Comparison of ENCODE assay signal across 17 cellular contexts in genomic region chr4:152997771-152998487, GRCh38.
DNase-seq lines count a peak whose midpoint lies in the region; ATAC-seq, FAIRE-seq and TF ChIP-seq lines count a peak whose summit lies in the region.
"Had no signal": no experiment of that assay in that cellular context is flagged by ENCODE, and none has a peak within 500 bp of the region (broad histone marks: within the 10 kb centered on the region; RNA-seq: fewer than 3 reads in every experiment).

No MANE protein-coding gene starts in this region.

- no peaks in the 10 kb centered on the region for H3K4me1 ChIP-seq in mucosa of descending colon (ENCODE audit: low read depth)
- H3K4me1 ChIP-seq: parathyroid adenoma had no signal

- no peaks in the 10 kb centered on the region for H3K9me3 ChIP-seq in mucosa of descending colon
- H3K9me3 ChIP-seq: tibial artery had no signal

- no peaks in the 10 kb centered on the region for H3K27me3 ChIP-seq in bronchial epithelial cell (ENCODE audit: control insufficient read depth, insufficient read depth, low read length)

- CTCF ChIA-PET in Calu3 (lab: Charles Lee): no interaction called here

- FAIRE-seq in bronchial epithelial cell (lab: Jason Lieb, UNC): peak; percentile 100

- H3K27ac Mint-ChIP-seq in Calu3 (ENCODE audit: unreplicated experiment): no peak overlapping the region
- H3K27ac Mint-ChIP-seq: mesothelial cell of epicardium, T-helper 17 cell had no signal

- intact Hi-C loops in Calu3 (cut with micrococcal nuclease; ENCODE audit: unreplicated experiment) (no loop called here), mucosa of descending colon (cut with DNase I, micrococcal nuclease) (no loop called here)

- H3K27me3 Mint-ChIP-seq in Calu3 (ENCODE audit: unreplicated experiment): peaks cover 13% of the 10 kb centered on the region

- TF ChIP-seq CTCF in Calu3 (IDR thresholded peaks at IDR 0.05; ENCODE audit: unreplicated experiment) (no peak), bronchial epithelial cell (IDR thresholded peaks at IDR 0.05; ENCODE audit: insufficient read depth, low read length, severe bottlenecking) (no peak), mucosa of descending colon (IDR thresholded peaks at IDR 0.05) (no peak)

- H3K9me3 Mint-ChIP-seq in Calu3 (ENCODE audit: low read depth, unreplicated experiment): no peaks in the 10 kb centered on the region
- H3K9me3 Mint-ChIP-seq: mesothelial cell of epicardium had no signal

- BruUV-seq in Calu3 (replicated peaks; lab: Mats Ljungman, UMichigan): no TSS peak

- DNase-seq in Calu3 (peak; percentile 5), LoVo (ENCODE audit: low spot score) (peak; percentile 16), bronchial epithelial cell (ENCODE audit: low read depth) (peak; percentile 99), mucosa of descending colon (no peak), activated gamma-delta T cell (lab: John Stamatoyannopoulos, UW) (no peak), midbrain (lab: John Stamatoyannopoulos, UW) (no peak)
- DNase-seq: activated CD4-positive, alpha-beta T cell treated with anti-CD3 and anti-CD28 coated beads, Interleukin-2, amount 50 U/mL, for 1 hour; AML-193; DMS153; MV-4-11; T-helper 17 cell; tibial artery had no signal

- ATAC-seq in mucosa of descending colon (peak; percentile 32), HG03460 (IDR thresholded peaks at IDR 0.05; ENCODE audit: unreplicated experiment) (no peak), HG03469 (IDR thresholded peaks at IDR 0.05; ENCODE audit: unreplicated experiment) (no peak)
- ATAC-seq: Panc1, T-helper 17 cell had no signal

- H3K4me1 Mint-ChIP-seq in Calu3 (ENCODE audit: low read depth, unreplicated experiment): peaks cover 25% of the 10 kb centered on the region

- H3K36me3 ChIP-seq in bronchial epithelial cell (ENCODE audit: control insufficient read depth, insufficient read depth, low read length) (no peaks in the 10 kb centered on the region), mucosa of descending colon (ENCODE audit: low read depth) (no peaks in the 10 kb centered on the region)
- H3K36me3 ChIP-seq: tibial artery had no signal

- no peak overlapping the region for H3K4me3 ChIP-seq in bronchial epithelial cell (ENCODE audit: low read depth, low read length)
- H3K4me3 ChIP-seq in mucosa of descending colon: no peak overlapping the region
- H3K4me3 ChIP-seq: tibial artery had no signal

- no peak overlapping the region for H3K4me3 Mint-ChIP-seq in Calu3 (ENCODE audit: low read depth, unreplicated experiment)
- H3K4me3 Mint-ChIP-seq: mesothelial cell of epicardium, T-helper 17 cell had no signal

- H3K36me3 Mint-ChIP-seq in Calu3 (ENCODE audit: insufficient read depth, unreplicated experiment): no peaks in the 10 kb centered on the region
- H3K36me3 Mint-ChIP-seq: mesothelial cell of epicardium had no signal

Comparison
In these comparisons a context has a peak if more than half of its experiments do, and no peak if none do; other contexts are left out.
1. DNase-seq: peak in Calu3 (single experiment), LoVo (single experiment) and bronchial epithelial cell (single experiment); none in mucosa of descending colon (0 of 3), activated gamma-delta T cell (single experiment) and midbrain (single experiment).